ENCODE assay signal across 11 cellular contexts in the genomic region with DNA sequence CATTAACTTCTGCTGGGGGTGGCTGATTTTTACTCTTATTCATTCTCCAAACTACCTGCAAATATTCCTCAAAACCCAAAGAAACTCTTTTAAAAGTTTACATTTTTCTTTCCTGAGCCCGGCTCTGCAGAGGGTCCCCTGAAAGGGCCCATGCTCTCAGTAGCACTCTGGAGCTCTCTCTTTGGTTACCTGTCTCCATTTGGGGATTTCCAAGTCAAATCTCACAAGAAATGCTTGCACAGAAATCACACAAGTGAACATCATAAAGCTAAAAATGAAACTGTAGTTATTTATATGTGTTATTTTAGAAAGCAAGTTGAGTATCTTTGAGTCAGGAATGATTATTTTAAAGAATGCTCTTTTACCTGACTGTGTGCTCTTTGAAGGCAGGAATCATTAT.
"Had no signal": no experiment of that assay in that cellular context is flagged by ENCODE, and none has a peak within 500 bp of the region (broad histone marks: within the 10 kb centered on the region; RNA-seq: fewer than 3 reads in every experiment).

No MANE protein-coding gene starts in this region.

- H3K4me3 ChIP-seq: GM23338, K562 had no signal

- FAIRE-seq: H1, H54, HTR-8/SVneo, K562 had no signal

- H3K4me2 ChIP-seq: GM23338 had no signal

- ATAC-seq: GM23338, HCT116, K562 had no signal

- DNase-seq: H9, HFFc6, IMR-90, Karpas-422, KG1 had no signal
